ENCODE assay signal across 22 cellular contexts in genomic region chr1:51454554-51454953, GRCh38.
DNase-seq lines count a peak whose midpoint lies in the region; ATAC-seq, FAIRE-seq and TF ChIP-seq lines count a peak whose summit lies in the region.
"Had no signal": no experiment of that assay in that cellular context is flagged by ENCODE, and none has a peak within 500 bp of the region (broad histone marks: within the 10 kb centered on the region; RNA-seq: fewer than 3 reads in every experiment).

No MANE protein-coding gene starts in this region.

- no peaks in the 10 kb centered on the region for H3K79me2 ChIP-seq in GM23248 (ENCODE audit: insufficient read depth)

- no peaks in the 10 kb centered on the region for H3K27me3 Mint-ChIP-seq in memory B cell
- H3K27me3 Mint-ChIP-seq: CD4-positive, alpha-beta T cell; IgD-negative memory B cell had no signal

- no peaks in the 10 kb centered on the region for H3F3A ChIP-seq in GM23248 (ENCODE audit: insufficient read depth)

- TF ChIP-seq POLR2A in GM12891 (IDR thresholded peaks at IDR 0.05; ENCODE audit: low read depth, low read length), result no peak

- ATAC-seq in memory B cell (ENCODE audit: low read depth), result no peak
- ATAC-seq: A549, HepG2 had no signal

- in situ Hi-C loops in SK-MEL-5 (cut with HindIII; ENCODE audit: low pct_unique_long_range_greater_than_20kb, low sequenced_read_pairs) (no loop called here), GM23248 (cut with MboI) (no loop called here)

- H3K4me1 ChIP-seq in GM23248 (ENCODE audit: insufficient read depth), result no peaks in the 10 kb centered on the region
- H3K4me1 ChIP-seq: A549, Caco-2 had no signal

- H3K9me3 ChIP-seq in GM23248 (ENCODE audit: low read depth), result no peaks in the 10 kb centered on the region
- H3K9me3 ChIP-seq: A549, Caco-2, HAP-1 had no signal

- no peak for DNase-seq in GM12891 (ENCODE audit: insufficient read length, low spot score)
- DNase-seq in SK-MEL-5 (ENCODE audit: low read depth, low spot score), result peak; percentile 30
- peak; percentile 24 for DNase-seq in fibroblast of gingiva (ENCODE audit: low read depth)
- no peak for DNase-seq in memory B cell (ENCODE audit: low spot score in 2 of 2)
- DNase-seq in GM23248, result no peak
- DNase-seq in dermis blood vessel endothelial cell, result no peak
- no peak for DNase-seq in H7
- DNase-seq in SHP77 (lab: John Stamatoyannopoulos, UW), result no peak
- DNase-seq: AML-193; Caco-2; CD4-positive, alpha-beta T cell had no signal

- peaks cover 25% of the 10 kb centered on the region for H3K36me3 Mint-ChIP-seq in memory B cell

- H3K27me3 ChIP-seq in GM23248 (replicated peaks; ENCODE audit: insufficient read depth), result no peaks in the 10 kb centered on the region
- no peaks in the 10 kb centered on the region for H3K27me3 ChIP-seq in H7 (ENCODE audit: control insufficient read depth, insufficient read depth, low read length)

- no peak overlapping the region for H3K4me2 ChIP-seq in GM23248 (ENCODE audit: unreplicated experiment)
- H3K4me2 ChIP-seq: A549 had no signal

- H3K9ac ChIP-seq in GM23248, result no peak overlapping the region

- H2AFZ ChIP-seq in GM23248, result no peak overlapping the region

- H3K9me2 ChIP-seq in GM23248 (ENCODE audit: insufficient read depth), result no peaks in the 10 kb centered on the region

- no peaks in the 10 kb centered on the region for H4K20me1 ChIP-seq in GM23248 (ENCODE audit: insufficient read depth)

- WGBS in GM23248 (ENCODE audit: low coverage in 1 of 2, low lambda C conversion rate in 2 of 2, missing lambda C conversion rate in 2 of 2), 2 experiments, result 68% methylated on average over 4 of the region's 4 CpGs

- peak overlapping the region; percentile 36 for H3K27ac Mint-ChIP-seq in memory B cell
- H3K27ac Mint-ChIP-seq: CD4-positive, alpha-beta T cell; IgD-negative memory B cell had no signal

- no peak overlapping the region for H3K27ac ChIP-seq in GM23248
- H3K27ac ChIP-seq: 22Rv1, A549, C4-2B had no signal

- H3K9me3 Mint-ChIP-seq in memory B cell, result no peaks in the 10 kb centered on the region
- H3K9me3 Mint-ChIP-seq: CD4-positive, alpha-beta T cell; IgD-negative memory B cell had no signal

- no peak overlapping the region for H3K4me3 Mint-ChIP-seq in memory B cell
- H3K4me3 Mint-ChIP-seq: CD4-positive, alpha-beta T cell; IgD-negative memory B cell had no signal

- H3K4me1 Mint-ChIP-seq in memory B cell, result no peaks in the 10 kb centered on the region

- peak; percentile 40 for FAIRE-seq in GM12891 (lab: Jason Lieb, UNC)
- FAIRE-seq: A549, D721Med, G401.6, GM18507, H1, HepG2, HTR-8/SVneo had no signal

- H3K36me3 ChIP-seq in GM23248 (ENCODE audit: low read depth) (peaks cover 3% of the 10 kb centered on the region; the same call in 1 of the 2 replicates), H7 (replicated peaks; ENCODE audit: control insufficient read depth, insufficient read depth, low read length) (no peaks in the 10 kb centered on the region)

- H3K4me3 ChIP-seq in GM23248, result no peak overlapping the region
- H3K4me3 ChIP-seq in H7 (ENCODE audit: insufficient read depth, low read depth, low read length), result no peak overlapping the region
- H3K4me3 ChIP-seq: A549, HAP-1 had no signal

TF ChIP-seq in GM12891, 5 proteins besides CTCF, POLR2A, EP300 and RAD21:
- TF ChIP-seq SPI1 (IDR thresholded peaks at IDR 0.05; ENCODE audit: low read depth, low read length), result no peak
- TF ChIP-seq PAX5 (IDR thresholded peaks at IDR 0.05; ENCODE audit: insufficient read depth, low read length, severe bottlenecking), result no peak
- TF ChIP-seq TAF1 (IDR thresholded peaks at IDR 0.05; ENCODE audit: low read depth, low read length), result no peak
- no peak for TF ChIP-seq POU2F2 (IDR thresholded peaks at IDR 0.05; ENCODE audit: low read depth, low read length)
- TF ChIP-seq POLR2AphosphoS5 (IDR thresholded peaks at IDR 0.05; ENCODE audit: low read depth, low read length), result no peak

Comparison
In these comparisons a context has a peak if more than half of its experiments do, and no peak if none do; other contexts are left out.
1. DNase-seq: peak in SK-MEL-5 (single experiment) and fibroblast of gingiva (single experiment); none in GM12891 (single experiment), memory B cell (0 of 2), GM23248 (single experiment), dermis blood vessel endothelial cell (single experiment), H7 (single experiment) and SHP77 (0 of 2).